8 cellular contexts compared by ENCODE assay signal in the genomic region with DNA sequence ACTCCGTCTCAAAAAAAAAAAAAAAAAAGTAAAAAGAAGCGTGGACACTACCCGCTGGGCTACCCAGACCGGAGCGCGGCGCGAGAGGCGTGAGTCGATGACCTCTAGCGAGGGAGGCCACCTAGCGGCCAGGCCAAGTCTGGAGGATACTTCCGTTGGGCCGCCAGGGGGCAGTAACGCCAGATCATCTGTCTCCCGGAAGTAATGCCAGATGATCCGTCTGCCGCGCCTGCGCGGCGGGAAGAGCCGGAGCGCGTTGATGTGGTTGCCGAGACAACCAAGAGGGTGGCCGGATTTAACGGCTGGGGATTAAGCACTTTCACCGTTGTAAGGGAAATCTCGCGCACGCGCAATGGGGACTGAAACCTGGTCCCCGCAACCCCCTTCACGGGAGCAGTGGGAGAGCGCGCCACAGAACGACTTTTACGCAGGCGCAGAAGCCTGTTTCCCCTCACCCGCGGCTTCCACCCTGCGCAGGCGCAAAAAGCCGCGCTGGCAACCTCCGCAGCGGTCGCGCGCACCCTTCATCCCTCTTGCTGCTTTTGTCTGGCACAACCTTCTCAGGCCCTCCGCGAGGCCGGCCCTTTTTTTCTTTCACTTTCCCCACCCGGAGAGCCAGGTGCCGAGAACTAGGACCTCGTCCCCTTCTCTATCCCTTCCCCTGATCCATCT. TPM values are rescaled to one million over a fixed set of nuclear protein-coding genes. Genes with fewer than 3 reads are reported as not detected.
DNase-seq lines count a peak whose midpoint lies in the region; ATAC-seq and TF ChIP-seq lines count a peak whose summit lies in the region.

No MANE protein-coding gene starts in this region.

- peak overlapping the region; percentile 97 for H3K27ac ChIP-seq in HUES6 (ENCODE audit: low read depth, low read length)
- peak overlapping the region; percentile 97 for H3K27ac ChIP-seq in endodermal cell (ENCODE audit: low read depth, low read length)

- 0 to 1% methylated on average over 46 to 57 of the region's 57 CpGs for WGBS in endodermal cell (ENCODE audit: insufficient coverage in 1 of 2, insufficient read length in 1 of 2), 2 experiments

- peaks cover 12% of the 10 kb centered on the region; the same call in 1 of the 2 replicates for H3K36me3 ChIP-seq in HUES6 (ENCODE audit: control insufficient read depth, insufficient read depth, low read length)
- peaks cover 43% of the 10 kb centered on the region for H3K36me3 ChIP-seq in NT2/D1 (ENCODE audit: insufficient read depth, insufficient read length, low read length)
- H3K36me3 ChIP-seq in endodermal cell (ENCODE audit: control insufficient read depth, insufficient read depth, low read length), result peaks cover 11% of the 10 kb centered on the region

- H3K4me1 ChIP-seq in HUES6 (ENCODE audit: control insufficient read depth, insufficient read depth, low read length), result peaks cover 25% of the 10 kb centered on the region
- peaks cover 13% of the 10 kb centered on the region for H3K4me1 ChIP-seq in NT2/D1 (ENCODE audit: insufficient read depth, insufficient read length)
- H3K4me1 ChIP-seq in endodermal cell (ENCODE audit: control insufficient read depth, insufficient read depth, low read length), result peaks cover 5% of the 10 kb centered on the region

- peak overlapping the region; percentile 85 for H3K4me3 ChIP-seq in HUES6 (ENCODE audit: low read depth, low read length)
- peak overlapping the region; percentile 73 for H3K4me3 ChIP-seq in NT2/D1 (ENCODE audit: insufficient read length, low read depth)
- H3K4me3 ChIP-seq in endodermal cell (ENCODE audit: low read length), result peak overlapping the region; percentile 97

- ATAC-seq in GM21447 (IDR thresholded peaks at IDR 0.05; ENCODE audit: unreplicated experiment), result peak; percentile 41

- H3K27me3 Mint-ChIP-seq in endodermal cell (ENCODE audit: insufficient read depth), result peaks cover 2% of the 10 kb centered on the region
- H3K27me3 Mint-ChIP-seq in mesothelial cell of epicardium (ENCODE audit: low read depth), result no peaks in the 10 kb centered on the region

- no peaks in the 10 kb centered on the region for H3K27me3 ChIP-seq in HUES6 (ENCODE audit: control insufficient read depth, insufficient read depth, low read length)
- no peaks in the 10 kb centered on the region for H3K27me3 ChIP-seq in NT2/D1 (ENCODE audit: insufficient read depth, insufficient read length)
- H3K27me3 ChIP-seq in endodermal cell (ENCODE audit: control insufficient read depth, insufficient read depth, low read length, poor library complexity, severe bottlenecking), result no peaks in the 10 kb centered on the region

- H3K4me1 Mint-ChIP-seq in endodermal cell, result peaks cover 25% of the 10 kb centered on the region
- peaks cover 40% of the 10 kb centered on the region for H3K4me1 Mint-ChIP-seq in mesothelial cell of epicardium

- peak overlapping the region; percentile 95 for H3K9ac ChIP-seq in HUES6 (ENCODE audit: low read length)
- peak overlapping the region; percentile 94 for H3K9ac ChIP-seq in NT2/D1 (ENCODE audit: insufficient read length, low read depth)
- H3K9ac ChIP-seq in endodermal cell (ENCODE audit: extremely low read depth, low read length, poor library complexity, severe bottlenecking), result peak overlapping the region; percentile 96

- H3K27ac Mint-ChIP-seq in endodermal cell, result peak overlapping the region; percentile 99
- peak overlapping the region; percentile 100 for H3K27ac Mint-ChIP-seq in mesothelial cell of epicardium

- H3K4me3 Mint-ChIP-seq in endodermal cell, result peak overlapping the region; percentile 94
- peak overlapping the region; percentile 95 for H3K4me3 Mint-ChIP-seq in mesothelial cell of epicardium

- TF ChIP-seq CTCF in endodermal cell (conservative IDR thresholded peaks at IDR 0.05) (peak; percentile 100), mesothelial cell of epicardium (IDR thresholded peaks at IDR 0.05; ENCODE audit: unreplicated experiment) (peak; percentile 98)

- H3K9me3 Mint-ChIP-seq in endodermal cell, result no peaks in the 10 kb centered on the region
- no peaks in the 10 kb centered on the region for H3K9me3 Mint-ChIP-seq in mesothelial cell of epicardium

- H3K36me3 Mint-ChIP-seq in endodermal cell (ENCODE audit: low read depth) (peaks cover 9% of the 10 kb centered on the region), mesothelial cell of epicardium (peaks cover 9% of the 10 kb centered on the region)

- H3K9me3 ChIP-seq in HUES6 (ENCODE audit: control insufficient read depth, insufficient read depth, low read depth, low read length), result no peaks in the 10 kb centered on the region
- no peaks in the 10 kb centered on the region for H3K9me3 ChIP-seq in NT2/D1 (ENCODE audit: insufficient read depth, low read length)
- H3K9me3 ChIP-seq in endodermal cell (ENCODE audit: control insufficient read depth, low read length), result no peaks in the 10 kb centered on the region

- DNase-seq in DMS 273 treated with DMSO at 0.1 percent for 48 hours (lab: John Stamatoyannopoulos, UW), result peak; percentile 94
- DNase-seq in NT2/D1 (ENCODE audit: low read depth, low spot score), result peak; percentile 89
- DNase-seq in activated CD8-positive, alpha-beta memory T cell treated with anti-CD3 and anti-CD28 coated beads, Interleukin-2, amount 50 U/mL, for 24 hours (ENCODE audit: extremely low read depth), result peak; percentile 99
- peak; percentile 98 for DNase-seq in endodermal cell
- peak; percentile 99 for DNase-seq in mesothelial cell of epicardium (ENCODE audit: low spot score in 2 of 2, unreplicated experiment in 2 of 2)
- peak; percentile 98 to 99 for DNase-seq in stimulated activated CD8-positive, alpha-beta memory T cell treated with anti-CD3 and anti-CD28 coated beads, Interleukin-15, amount 100 ng/mL, for 4 hours (ENCODE audit: low read depth in 2 of 2)

RNA-seq across cellular contexts. Expression of gene U2AF2, which starts 1.0 kb away (rescaled TPM):
- total RNA-seq in endodermal cell, result 100 to 1,000 TPM; 264 to 293 TPM
- polyA plus RNA-seq in endodermal cell (2013, experiment 1 of 2), result 180 TPM
- polyA plus RNA-seq in endodermal cell (2013, experiment 2 of 2), result 161 TPM
- 226 to 245 TPM (median 230 TPM) in 3 replicates for total RNA-seq in mesothelial cell of epicardium

RNA-seq across cellular contexts. Expression of gene CCDC106, which starts 5.8 kb away (rescaled TPM):
- total RNA-seq in endodermal cell (10 to 100 TPM; 18.0 to 24.9 TPM), mesothelial cell of epicardium (20.8 to 24.0 TPM (median 23.6 TPM) in 3 replicates)
- polyA plus RNA-seq in endodermal cell (2013, experiment 1 of 2), result 16.2 TPM
- polyA plus RNA-seq in endodermal cell (2013, experiment 2 of 2), result 14.6 TPM

RNA-seq across cellular contexts. Expression of gene ZNF581, which starts 10.3 kb away (rescaled TPM):
- total RNA-seq in endodermal cell (10 to 100 TPM; 47.2 to 48.7 TPM), mesothelial cell of epicardium (42.6 to 47.0 TPM (median 46.9 TPM) in 3 replicates)
- polyA plus RNA-seq in endodermal cell (2013, experiment 1 of 2), result 41.7 TPM
- polyA plus RNA-seq in endodermal cell (2013, experiment 2 of 2), result 38.5 TPM

RNA-seq across cellular contexts. Expression of gene ZNF580, which starts 13.0 kb away (rescaled TPM):
- 10 to 100 TPM; 27.3 to 38.6 TPM for total RNA-seq in endodermal cell
- 35.6 TPM for polyA plus RNA-seq in endodermal cell (2013, experiment 1 of 2)
- 31.7 TPM for polyA plus RNA-seq in endodermal cell (2013, experiment 2 of 2)
- total RNA-seq in mesothelial cell of epicardium, result 49.6 to 53.9 TPM (median 50.9 TPM) in 3 replicates

RNA-seq across cellular contexts. Expression of gene EPN1, which starts 21.2 kb away (rescaled TPM):
- total RNA-seq in endodermal cell (100 to 1,000 TPM; 148 to 149 TPM), mesothelial cell of epicardium (99.6 to 104 TPM (median 102 TPM) in 3 replicates)
- polyA plus RNA-seq in endodermal cell (2013, experiment 1 of 2), result 79.8 TPM
- polyA plus RNA-seq in endodermal cell (2013, experiment 2 of 2), result 73.0 TPM

Comparison
In these comparisons a context has a peak if more than half of its experiments do, and no peak if none do; other contexts are left out.
1. Peak in every context shown above with its lines: DNase-seq, ATAC-seq, H3K4me3 ChIP-seq and H3K27ac ChIP-seq.